In the genomic region with DNA sequence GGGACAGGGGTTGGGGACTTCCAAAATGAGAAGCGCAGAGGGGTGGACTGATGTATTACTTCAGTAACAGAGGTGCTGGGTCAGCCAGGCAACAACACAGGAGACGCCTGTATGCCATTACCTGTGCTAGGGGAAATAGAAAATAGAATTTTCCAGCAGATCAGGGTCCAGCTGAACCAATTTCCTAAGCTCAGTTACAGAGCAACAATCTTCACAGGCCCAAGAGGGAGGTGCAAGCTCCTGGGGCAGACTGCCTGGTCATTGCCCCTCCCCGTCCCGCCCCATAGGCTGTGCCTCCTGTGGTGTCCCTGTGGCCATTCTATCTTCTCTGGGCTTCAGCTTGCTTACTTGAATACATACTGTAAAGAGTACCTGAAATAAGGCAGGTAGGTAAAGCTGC, we compare ENCODE assay signal across 15 cellular contexts. TPM values are rescaled to one million over a fixed set of nuclear protein-coding genes. Genes with fewer than 3 reads are reported as not detected.
DNase-seq lines count a peak whose midpoint lies in the region; ATAC-seq, FAIRE-seq and TF ChIP-seq lines count a peak whose summit lies in the region.
"Had no signal": no experiment of that assay in that cellular context is flagged by ENCODE, and none has a peak within 500 bp of the region (broad histone marks: within the 10 kb centered on the region; RNA-seq: fewer than 3 reads in every experiment).

No MANE protein-coding gene starts in this region.

- no peaks in the 10 kb centered on the region for H3K9me3 Mint-ChIP-seq in CD8-positive, alpha-beta memory T cell
- peaks cover 5% of the 10 kb centered on the region for H3K9me3 Mint-ChIP-seq in activated naive CD8-positive, alpha-beta T cell treated with anti-CD3 and anti-CD28 coated beads, Interleukin-2, amount 10 ng/mL, durations not matched to agents 7 days and 5 days

- H3K27ac ChIP-seq in CD8-positive, alpha-beta memory T cell (ENCODE audit: low read depth, low read length) = peak overlapping the region; percentile 62
- H3K27ac ChIP-seq in mucosa of rectum (ENCODE audit: low read depth in 2 of 2, low read length in 2 of 2) (peak overlapping the region; percentile 79 to 84), SJCRH30 (no peak overlapping the region)
- H3K27ac ChIP-seq: SJSA1 had no signal

- TF ChIP-seq CTCF in GM13977 (IDR thresholded peaks at IDR 0.05; ENCODE audit: extremely low read depth, insufficient read depth, missing control alignments) = no peak

- no peak for ATAC-seq in activated naive CD8-positive, alpha-beta T cell treated with anti-CD3 and anti-CD28 coated beads, Interleukin-2, amount 10 ng/mL, durations not matched to agents 7 days and 5 days (ENCODE audit: low read depth)

- no peaks in the 10 kb centered on the region for H3K36me3 Mint-ChIP-seq in CD8-positive, alpha-beta memory T cell
- H3K36me3 Mint-ChIP-seq in activated naive CD8-positive, alpha-beta T cell treated with anti-CD3 and anti-CD28 coated beads, Interleukin-2, amount 10 ng/mL, durations not matched to agents 7 days and 5 days = peaks cover 37% of the 10 kb centered on the region

- H3K9ac ChIP-seq in mucosa of rectum (ENCODE audit: low read depth in 1 of 2, low read length in 2 of 2) = peak overlapping the region; percentile 8 to 52

- no peak overlapping the region for H3K4me3 ChIP-seq in CD8-positive, alpha-beta memory T cell (ENCODE audit: low read length)
- H3K4me3 ChIP-seq in mucosa of rectum (ENCODE audit: low read length in 2 of 2) = peak overlapping the region; percentile 11 to 48
- H3K4me3 ChIP-seq in SJCRH30 = no peak overlapping the region
- H3K4me3 ChIP-seq: SJSA1 had no signal

- H3K27ac Mint-ChIP-seq in CD8-positive, alpha-beta memory T cell = peak overlapping the region in 5 of 8 donors; percentile 28 to 89 (median 52)
- H3K27ac Mint-ChIP-seq in activated naive CD8-positive, alpha-beta T cell treated with anti-CD3 and anti-CD28 coated beads, Interleukin-2, amount 10 ng/mL, durations not matched to agents 7 days and 5 days = peak overlapping the region; percentile 96
- H3K27ac Mint-ChIP-seq: stimulated activated naive B cell treated with anti-CD40 and anti-IgM and Interleukin-4, amounts not matched to agents 10 μg/mL and 1 μg/mL and 100 μg/mL, for 72 hours had no signal

- H3K4me1 ChIP-seq in CD8-positive, alpha-beta memory T cell (ENCODE audit: insufficient read depth, low read length) = peaks cover 33% of the 10 kb centered on the region
- H3K4me1 ChIP-seq in mucosa of rectum (ENCODE audit: control insufficient read depth in 2 of 2, insufficient read depth in 2 of 2, low read length in 2 of 2) = peaks cover 38 to 48% of the 10 kb centered on the region in 2 donors
- 0 out of 2 replicates have a peak, but pooled peaks cover 3% of the 10 kb centered on the region for H3K4me1 ChIP-seq in SJCRH30

- in situ Hi-C loops in GM13977 (cut with MboI; ENCODE audit: low pct_unique_long_range_greater_than_20kb, low sequenced_read_pairs, unreplicated experiment) = no loop called here

- no peak for FAIRE-seq in GM19239 (lab: Jason Lieb, UNC)
- FAIRE-seq: D721Med, frontal cortex, pancreas had no signal

- no peaks in the 10 kb centered on the region for H3K27me3 ChIP-seq in CD8-positive, alpha-beta memory T cell (ENCODE audit: insufficient read depth, low read length, poor library complexity, severe bottlenecking)
- H3K27me3 ChIP-seq in mucosa of rectum (ENCODE audit: control insufficient read depth in 2 of 2, insufficient read depth in 2 of 2, low read length in 2 of 2) = no peaks in the 10 kb centered on the region
- no peaks in the 10 kb centered on the region for H3K27me3 ChIP-seq in SJCRH30
- H3K27me3 ChIP-seq: pancreas had no signal

- no peaks in the 10 kb centered on the region for H3K9me3 ChIP-seq in CD8-positive, alpha-beta memory T cell (ENCODE audit: low read length)
- H3K9me3 ChIP-seq in mucosa of rectum (ENCODE audit: control insufficient read depth in 2 of 2, low read length in 2 of 2) = no peaks in the 10 kb centered on the region
- H3K9me3 ChIP-seq in SJCRH30 (replicated peaks) = no peaks in the 10 kb centered on the region
- H3K9me3 ChIP-seq: pancreas, SJSA1 had no signal

- POLR2A ChIA-PET in CD8-positive, alpha-beta memory T cell (lab: Charles Lee) = no interaction called here
- POLR2A ChIA-PET in activated naive CD8-positive, alpha-beta T cell treated with anti-CD3 and anti-CD28 coated beads, Interleukin-2, amount 10 ng/mL, durations not matched to agents 7 days and 5 days (lab: Charles Lee) = no interaction called here

- CTCF ChIA-PET in CD8-positive, alpha-beta memory T cell (lab: Charles Lee) = interaction anchor here (1.4 kb wide), 1 partner anchor 77 kb away, joined by 5 read pairs; no protein-coding TSS in a partner anchor

- peaks cover 59 to 78% (median 70%) of the 10 kb centered on the region in 3 donors for H3K4me1 Mint-ChIP-seq in CD8-positive, alpha-beta memory T cell
- peaks cover 72% of the 10 kb centered on the region for H3K4me1 Mint-ChIP-seq in activated naive CD8-positive, alpha-beta T cell treated with anti-CD3 and anti-CD28 coated beads, Interleukin-2, amount 10 ng/mL, durations not matched to agents 7 days and 5 days

- H3K27me3 Mint-ChIP-seq in CD8-positive, alpha-beta memory T cell = peaks cover 0 to 4% of the 10 kb centered on the region in 2 donors
- no peaks in the 10 kb centered on the region for H3K27me3 Mint-ChIP-seq in activated naive CD8-positive, alpha-beta T cell treated with anti-CD3 and anti-CD28 coated beads, Interleukin-2, amount 10 ng/mL, durations not matched to agents 7 days and 5 days

- H3K36me3 ChIP-seq in CD8-positive, alpha-beta memory T cell (ENCODE audit: insufficient read depth, low read length) = no peaks in the 10 kb centered on the region
- H3K36me3 ChIP-seq in mucosa of rectum (ENCODE audit: control insufficient read depth in 2 of 2, insufficient read depth in 2 of 2, low read length in 2 of 2) = peaks cover 6 to 7% of the 10 kb centered on the region in 2 donors
- no peaks in the 10 kb centered on the region for H3K36me3 ChIP-seq in SJCRH30
- H3K36me3 ChIP-seq: pancreas, SJSA1 had no signal

- DNase-seq in CD8-positive, alpha-beta memory T cell = no peak
- DNase-seq in HUDEP-2 (lab: John Stamatoyannopoulos, UW; ENCODE audit: unreplicated experiment in 76 of 76) (peak in 70 of 76 experiments; percentile 17 to 85 (median 67)), GM13977 (ENCODE audit: low spot score) (no peak), SJCRH30 (no peak), NCI-H2171 treated with DMSO at 0.1 percent for 48 hours (lab: John Stamatoyannopoulos, UW) (no peak), GM19239 (ENCODE audit: insufficient read length, low spot score) (no peak)
- DNase-seq in activated naive CD8-positive, alpha-beta T cell treated with anti-CD3 and anti-CD28 coated beads, Interleukin-2, amount 10 ng/mL, durations not matched to agents 7 days and 5 days = no peak
- DNase-seq: activated CD4-positive, CD25-positive, alpha-beta regulatory T cell treated with anti-CD3 and anti-CD28 coated beads, Interleukin-2, amount 50 U/mL, for 72 hours; dermis blood vessel endothelial cell; stimulated activated naive B cell treated with anti-CD40 and anti-IgM and Interleukin-4, amounts not matched to agents 10 μg/mL and 1 μg/mL and 100 μg/mL, for 72 hours had no signal

- peak overlapping the region in 6 of 7 donors; percentile 1 to 86 (median 77) for H3K4me3 Mint-ChIP-seq in CD8-positive, alpha-beta memory T cell
- peak overlapping the region; percentile 85 for H3K4me3 Mint-ChIP-seq in activated naive CD8-positive, alpha-beta T cell treated with anti-CD3 and anti-CD28 coated beads, Interleukin-2, amount 10 ng/mL, durations not matched to agents 7 days and 5 days

RNA-seq across cellular contexts. Expression of gene KCNK5, which starts 3.7 kb away (rescaled TPM):
- 10 to 100 TPM; 27.6 to 28.4 TPM for total RNA-seq in CD8-positive, alpha-beta memory T cell
- polyA plus RNA-seq in CD8-positive, alpha-beta memory T cell = 0.97 TPM
- 1 to 10 TPM; 7.8 to 8.5 TPM for total RNA-seq in activated naive CD8-positive, alpha-beta T cell treated with anti-CD3 and anti-CD28 coated beads, Interleukin-2, amount 10 ng/mL, durations not matched to agents 7 days and 5 days
- total RNA-seq in SJCRH30 (2014; rRNA removed; shearing (Covaris generic)) = 9.5 and 9.7 TPM in 2 replicates
- total RNA-seq: SJSA1 had no signal

Comparison
In these comparisons a context has a peak if more than half of its experiments do, and no peak if none do; other contexts are left out.
1. DNase-seq: peak in HUDEP-2 (70 of 76); none in CD8-positive, alpha-beta memory T cell (0 of 5), activated naive CD8-positive, alpha-beta T cell treated with anti-CD3 and anti-CD28 coated beads, Interleukin-2, amount 10 ng/mL, durations not matched to agents 7 days and 5 days (single experiment), GM13977 (single experiment), SJCRH30 (0 of 2), NCI-H2171 treated with DMSO at 0.1 percent for 48 hours (single experiment) and GM19239 (single experiment).
2. H3K4me3 ChIP-seq: peak in mucosa of rectum (2 of 2); none in CD8-positive, alpha-beta memory T cell (single experiment) and SJCRH30 (single experiment).